In genomic region chr6:31196251-31197022, GRCh38 we compare ENCODE assay signal across 11 cellular contexts. TPM values are rescaled to one million over a fixed set of nuclear protein-coding genes. Genes with fewer than 3 reads are reported as not detected.
A peak's percentile ranks its signal among the peaks of the same experiment; 100 is the strongest.
DNase-seq lines count a peak whose midpoint lies in the region; ATAC-seq and TF ChIP-seq lines count a peak whose summit lies in the region.
"Not testable (repeated sequence)": the region's sequence is repeated elsewhere in the genome, so short reads cannot be mapped to it uniquely, and the experiment has no call there.
"Had no signal": no experiment of that assay in that cellular context is flagged by ENCODE, and none has a peak within 500 bp of the region (broad histone marks: within the 10 kb centered on the region; RNA-seq: fewer than 3 reads in every experiment).

No MANE protein-coding gene starts in this region.

- not testable (repeated sequence) for ATAC-seq in HCT116; RWPE2 (ENCODE audit: low read depth); stimulated activated memory B cell treated with anti-CD40 and anti-IgM and Interleukin-4, amounts not matched to agents 10 μg/mL and 1 μg/mL and 100 μg/mL, for 72 hours

- peaks cover 42% of the 10 kb centered on the region for H3K4me1 Mint-ChIP-seq in activated T-helper 1 cell treated with anti-CD3 and anti-CD28 coated beads, Interleukin-12 subunit alpha, Interleukin-12 subunit beta, Interleukin-2, Interleukin-4 antibody, amounts not matched to agents 30 ng/mL and 10 ng/mL and 1 ng/mL, durations not matched to agents 14 hours and 24 hours and 36 hours (ENCODE audit: low read depth)
- H3K4me1 Mint-ChIP-seq in stimulated activated memory B cell treated with anti-CD40 and anti-IgM and Interleukin-4, amounts not matched to agents 10 μg/mL and 1 μg/mL and 100 μg/mL, for 72 hours, result peaks cover 35% of the 10 kb centered on the region

- peak overlapping the region; percentile 99 for H3K27ac Mint-ChIP-seq in activated T-helper 1 cell treated with anti-CD3 and anti-CD28 coated beads, Interleukin-12 subunit alpha, Interleukin-12 subunit beta, Interleukin-2, Interleukin-4 antibody, amounts not matched to agents 30 ng/mL and 10 ng/mL and 1 ng/mL, durations not matched to agents 14 hours and 24 hours and 36 hours
- H3K27ac Mint-ChIP-seq in stimulated activated memory B cell treated with anti-CD40 and anti-IgM and Interleukin-4, amounts not matched to agents 10 μg/mL and 1 μg/mL and 100 μg/mL, for 72 hours, result peak overlapping the region; percentile 89

- H3K27me3 ChIP-seq in AG04450 (ENCODE audit: control insufficient read depth, insufficient read depth, low read length); HCT116 (ENCODE audit: insufficient read depth, low read length); RWPE2 (ENCODE audit: insufficient read depth, poor library complexity, severe bottlenecking); iPS-20b (ENCODE audit: insufficient read depth, low read length); neuron (ENCODE audit: insufficient read depth, low read length): not testable (repeated sequence)

- H3K36me3 ChIP-seq in HCT116 (ENCODE audit: control insufficient read depth in 1 of 2, insufficient read depth in 2 of 2, low read length in 2 of 2); RWPE2 (ENCODE audit: low read depth); iPS-20b (ENCODE audit: insufficient read depth, low read depth, low read length); neuron (ENCODE audit: insufficient read depth, low read length): not testable (repeated sequence)

- POLR2A ChIA-PET in AG04450 (lab: Yijun Ruan, JAX) (interaction anchor here (0.6 kb wide), 1 partner anchor 501 kb away, joined by 3 read pairs; no protein-coding TSS in a partner anchor), HCT116 (lab: Charles Lee) (interaction anchor here (1.2 to 2.7 kb wide), 7 partner anchors 76 to 381 kb away, joined by 3 to 16 read pairs (median 5); no protein-coding TSS in a partner anchor)

- BruUV-seq in HCT116 (replicated peaks; lab: Mats Ljungman, UMichigan), result not testable (repeated sequence)

- not testable (repeated sequence) for H3K9me3 ChIP-seq in AG04450 (ENCODE audit: control insufficient read depth, insufficient read depth, low read length); HCT116 (ENCODE audit: control insufficient read depth in 1 of 2, insufficient read depth in 1 of 2, low read depth in 1 of 2, low read length in 2 of 2); RWPE2 (ENCODE audit: severe bottlenecking); iPS-20b (ENCODE audit: insufficient read depth, low read depth, low read length); neuron (ENCODE audit: low read length)

- peaks cover 7 to 20% of the 10 kb centered on the region in 2 experiments for H3K4me1 ChIP-seq in HCT116 (ENCODE audit: control insufficient read depth in 1 of 2, insufficient read depth in 2 of 2, low read length in 2 of 2)
- not testable (repeated sequence) for H3K4me1 ChIP-seq in RWPE2 (ENCODE audit: insufficient read depth, poor library complexity, severe bottlenecking); iPS-20b (ENCODE audit: insufficient read depth, low read length); neuron (ENCODE audit: insufficient read depth, low read length)

- H3K9me3 Mint-ChIP-seq in activated T-helper 1 cell treated with anti-CD3 and anti-CD28 coated beads, Interleukin-12 subunit alpha, Interleukin-12 subunit beta, Interleukin-2, Interleukin-4 antibody, amounts not matched to agents 30 ng/mL and 10 ng/mL and 1 ng/mL, durations not matched to agents 14 hours and 24 hours and 36 hours; stimulated activated memory B cell treated with anti-CD40 and anti-IgM and Interleukin-4, amounts not matched to agents 10 μg/mL and 1 μg/mL and 100 μg/mL, for 72 hours: not testable (repeated sequence)

- not testable (repeated sequence) for H3K27ac ChIP-seq in AG04450 (ENCODE audit: low read depth, low read length); iPS-20b (ENCODE audit: low read length)
- H3K27ac ChIP-seq in HCT116 (ENCODE audit: low read depth, low read length) (peak overlapping the region; percentile 95), RWPE2 (ENCODE audit: poor library complexity, severe bottlenecking) (peak overlapping the region; percentile 87), cingulate gyrus (ENCODE audit: low read depth, low read length) (peak overlapping the region; percentile 47)

- not testable (repeated sequence) for TF ChIP-seq RAD21 in HCT116 (IDR thresholded peaks at IDR 0.05; ENCODE audit: low read depth)

- H3K79me2 ChIP-seq in HCT116 (ENCODE audit: insufficient read depth, low read length), result peaks cover 17% of the 10 kb centered on the region

- RAD21 ChIA-PET in HCT116 (lab: Charles Lee; ENCODE audit: low non-redundant PET in 1 of 2, low total read pairs in 2 of 2, uncharacterized antibody in 2 of 2, unreplicated experiment in 2 of 2), result interaction anchor here (1.9 to 3.3 kb wide), 2 partner anchors 170 kb away, joined by 12 to 13 read pairs; no protein-coding TSS in a partner anchor

- peaks cover 11% of the 10 kb centered on the region for H3K36me3 Mint-ChIP-seq in activated T-helper 1 cell treated with anti-CD3 and anti-CD28 coated beads, Interleukin-12 subunit alpha, Interleukin-12 subunit beta, Interleukin-2, Interleukin-4 antibody, amounts not matched to agents 30 ng/mL and 10 ng/mL and 1 ng/mL, durations not matched to agents 14 hours and 24 hours and 36 hours (ENCODE audit: low read depth)
- peaks cover 11% of the 10 kb centered on the region for H3K36me3 Mint-ChIP-seq in stimulated activated memory B cell treated with anti-CD40 and anti-IgM and Interleukin-4, amounts not matched to agents 10 μg/mL and 1 μg/mL and 100 μg/mL, for 72 hours

- H4K20me1 ChIP-seq in HCT116 (ENCODE audit: insufficient read depth), result not testable (repeated sequence)

- not testable (repeated sequence) for H3K27me3 Mint-ChIP-seq in activated T-helper 1 cell treated with anti-CD3 and anti-CD28 coated beads, Interleukin-12 subunit alpha, Interleukin-12 subunit beta, Interleukin-2, Interleukin-4 antibody, amounts not matched to agents 30 ng/mL and 10 ng/mL and 1 ng/mL, durations not matched to agents 14 hours and 24 hours and 36 hours (ENCODE audit: insufficient read depth); stimulated activated memory B cell treated with anti-CD40 and anti-IgM and Interleukin-4, amounts not matched to agents 10 μg/mL and 1 μg/mL and 100 μg/mL, for 72 hours

- peak overlapping the region; percentile 5 for H2AFZ ChIP-seq in HCT116 (ENCODE audit: low read depth, low read length, poor library complexity, severe bottlenecking)
- not testable (repeated sequence) for H2AFZ ChIP-seq in neuron (ENCODE audit: low read depth, low read length)

- H3K4me2 ChIP-seq in HCT116 (ENCODE audit: low read length), result peak overlapping the region; percentile 87

- peak overlapping the region; percentile 80; the same call in 1 of the 2 replicates for H3K4me3 ChIP-seq in AG04450 (ENCODE audit: low read depth, low read length)
- peak overlapping the region; percentile 79 to 88 for H3K4me3 ChIP-seq in HCT116 (replicated peaks in 1 of 2; ENCODE audit: low read depth in 1 of 2, low read length in 2 of 2)
- H3K4me3 ChIP-seq in RWPE2 (ENCODE audit: severe bottlenecking), result peak overlapping the region; percentile 50
- H3K4me3 ChIP-seq in iPS-20b (ENCODE audit: low read length), result peak overlapping the region; percentile 82; the same call in 1 of the 2 replicates
- H3K4me3 ChIP-seq in neuron (ENCODE audit: low read length), result peak overlapping the region; percentile 69

- DNase-seq in AG04450 (ENCODE audit: low read depth, low spot score); HCT116 (ENCODE audit: low read depth, low spot score); RWPE2 (ENCODE audit: low spot score); activated T-helper 1 cell treated with anti-CD3 and anti-CD28 coated beads, Interleukin-12 subunit alpha, Interleukin-12 subunit beta, Interleukin-2, Interleukin-4 antibody, amounts not matched to agents 30 ng/mL and 10 ng/mL and 1 ng/mL, durations not matched to agents 14 hours and 24 hours and 36 hours (ENCODE audit: low spot score): not testable (repeated sequence)

- intact Hi-C loops in HCT116 (cut with micrococcal nuclease), result loop anchor here (1.0 kb wide), 1 partner anchor 171 kb away; no protein-coding TSS in a partner anchor
- intact Hi-C loops in activated T-helper 1 cell treated with anti-CD3 and anti-CD28 coated beads, Interleukin-12 subunit alpha, Interleukin-12 subunit beta, Interleukin-2, Interleukin-4 antibody, amounts not matched to agents 30 ng/mL and 10 ng/mL and 1 ng/mL, durations not matched to agents 14 hours and 24 hours and 36 hours (cut with micrococcal nuclease), result loop anchor here (1.0 to 10.0 kb wide), 13 partner anchors 38 to 580 kb away; partner anchors contain the start of genes HLA-B, HLA-C, MDC1 and MICB

- TF ChIP-seq CTCF in AG04450 (IDR thresholded peaks at IDR 0.05; ENCODE audit: low read depth, low read length); HCT116 (IDR thresholded peaks at IDR 0.05 in 2 of 3, conservative IDR thresholded peaks at IDR 0.05 in 1 of 3; ENCODE audit: borderline replicate concordance in 1 of 3, insufficient read depth in 1 of 3, low read depth in 2 of 3, low read length in 2 of 3); RWPE2 (IDR thresholded peaks at IDR 0.05; ENCODE audit: poor library complexity, severe bottlenecking): not testable (repeated sequence)

- H3K4me3 Mint-ChIP-seq in activated T-helper 1 cell treated with anti-CD3 and anti-CD28 coated beads, Interleukin-12 subunit alpha, Interleukin-12 subunit beta, Interleukin-2, Interleukin-4 antibody, amounts not matched to agents 30 ng/mL and 10 ng/mL and 1 ng/mL, durations not matched to agents 14 hours and 24 hours and 36 hours, result peak overlapping the region; percentile 98
- peak overlapping the region; percentile 62 for H3K4me3 Mint-ChIP-seq in stimulated activated memory B cell treated with anti-CD40 and anti-IgM and Interleukin-4, amounts not matched to agents 10 μg/mL and 1 μg/mL and 100 μg/mL, for 72 hours

- not testable (repeated sequence) for TF ChIP-seq POLR2A in HCT116 (IDR thresholded peaks at IDR 0.05; ENCODE audit: borderline replicate concordance, extremely low read depth, insufficient read depth, insufficient read length)

- CTCF ChIA-PET in AG04450 (lab: Charles Lee), result interaction anchor here (0.6 to 3.7 kb wide), 19 partner anchors 10 to 248 kb away, joined by 3 to 75 read pairs (median 4); partner anchors contain the start of gene TCF19
- CTCF ChIA-PET in HCT116 (lab: Charles Lee), result interaction anchor here (1.0 to 4.9 kb wide), 6 partner anchors 61 to 246 kb away, joined by 3 to 61 read pairs (median 4); no protein-coding TSS in a partner anchor

- H3K9me2 ChIP-seq in HCT116 (ENCODE audit: insufficient read depth), result not testable (repeated sequence)

- H3K9ac ChIP-seq in HCT116 (ENCODE audit: low read length), result 0 out of 2 replicates have a peak overlapping the region, but pooled peaks have one; percentile 76
- not testable (repeated sequence) for H3K9ac ChIP-seq in iPS-20b (ENCODE audit: low read depth, low read length)

RNA-seq across cellular contexts. Expression of gene POU5F1, which starts 26.0 kb away (rescaled TPM):
- polyA plus RNA-seq in AG04450 (2011; rRNA removed), result not detected in 2 replicates
- polyA minus RNA-seq in AG04450 (2011; rRNA and poly(A)+ RNA removed), result not detected in 2 replicates
- total RNA-seq in HCT116 (2021; ENCODE audit: unreplicated experiment), result 1.9 TPM
- polyA plus RNA-seq in HCT116 (2012), result 0.07 and 0.17 TPM in 2 replicates
- not detected in 2 replicates for total RNA-seq in activated T-helper 1 cell treated with anti-CD3 and anti-CD28 coated beads, Interleukin-12 subunit alpha, Interleukin-12 subunit beta, Interleukin-2, Interleukin-4 antibody, amounts not matched to agents 30 ng/mL and 10 ng/mL and 1 ng/mL, durations not matched to agents 14 hours and 24 hours and 36 hours
- total RNA-seq: cerebellum had no signal

RNA-seq across cellular contexts. Expression of gene TCF19, which starts 38.0 kb away (rescaled TPM):
- 3.4 and 4.2 TPM in 2 replicates for polyA plus RNA-seq in AG04450 (2011; rRNA removed)
- polyA minus RNA-seq in AG04450 (2011; rRNA and poly(A)+ RNA removed), result 3.1 and 4.2 TPM in 2 replicates
- total RNA-seq in HCT116 (2021; ENCODE audit: unreplicated experiment), result 15.4 TPM
- 7.0 and 8.3 TPM in 2 replicates for polyA plus RNA-seq in HCT116 (2012)
- total RNA-seq in activated T-helper 1 cell treated with anti-CD3 and anti-CD28 coated beads, Interleukin-12 subunit alpha, Interleukin-12 subunit beta, Interleukin-2, Interleukin-4 antibody, amounts not matched to agents 30 ng/mL and 10 ng/mL and 1 ng/mL, durations not matched to agents 14 hours and 24 hours and 36 hours, result 75.9 and 78.4 TPM in 2 replicates

RNA-seq across cellular contexts. Expression of gene CCHCR1, which starts 38.8 kb away (rescaled TPM):
- polyA plus RNA-seq in AG04450 (2011; rRNA removed), result 10.4 TPM in 2 replicates
- polyA minus RNA-seq in AG04450 (2011; rRNA and poly(A)+ RNA removed), result 6.3 and 9.7 TPM in 2 replicates
- 40.7 TPM for total RNA-seq in HCT116 (2021; ENCODE audit: unreplicated experiment)
- polyA plus RNA-seq in HCT116 (2012), result 31.1 and 33.3 TPM in 2 replicates
- total RNA-seq in activated T-helper 1 cell treated with anti-CD3 and anti-CD28 coated beads, Interleukin-12 subunit alpha, Interleukin-12 subunit beta, Interleukin-2, Interleukin-4 antibody, amounts not matched to agents 30 ng/mL and 10 ng/mL and 1 ng/mL, durations not matched to agents 14 hours and 24 hours and 36 hours, result 50.9 and 51.3 TPM in 2 replicates

RNA-seq across cellular contexts. Expression of gene PSORS1C2, which starts 57.6 kb away (rescaled TPM):
- polyA plus RNA-seq in AG04450 (2011; rRNA removed), result not detected in 2 replicates
- polyA minus RNA-seq in AG04450 (2011; rRNA and poly(A)+ RNA removed), result not detected in 2 replicates
- total RNA-seq in HCT116 (2021; ENCODE audit: unreplicated experiment), result not detected
- 1.6 and 1.7 TPM in 2 replicates for polyA plus RNA-seq in HCT116 (2012)
- total RNA-seq in activated T-helper 1 cell treated with anti-CD3 and anti-CD28 coated beads, Interleukin-12 subunit alpha, Interleukin-12 subunit beta, Interleukin-2, Interleukin-4 antibody, amounts not matched to agents 30 ng/mL and 10 ng/mL and 1 ng/mL, durations not matched to agents 14 hours and 24 hours and 36 hours, result not detected in 2 replicates
- total RNA-seq: cerebellum, foreskin keratinocyte, urinary bladder had no signal
- polyA plus RNA-seq: foreskin keratinocyte, urinary bladder had no signal
